In the genomic region with DNA sequence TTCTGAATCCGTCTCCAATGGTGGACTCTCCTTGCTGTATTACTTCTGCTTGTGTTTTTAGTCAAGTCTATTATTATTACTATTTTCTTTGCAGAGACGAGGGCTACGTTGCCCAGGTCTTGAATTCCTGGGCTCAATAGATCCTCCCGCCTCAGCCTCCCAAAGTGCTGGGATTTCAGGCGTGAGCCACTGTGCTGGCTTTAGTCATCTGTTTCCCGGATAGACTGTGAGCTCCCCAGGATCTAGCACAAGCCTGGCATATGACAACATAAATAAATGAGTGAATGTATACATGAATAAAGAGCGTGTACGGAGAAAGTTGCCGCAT, we compare ENCODE assay signal across 8 cellular contexts. TPM values are rescaled to one million over a fixed set of nuclear protein-coding genes. Genes with fewer than 3 reads are reported as not detected.
A peak's percentile ranks its signal among the peaks of the same experiment; 100 is the strongest.
DNase-seq lines count a peak whose midpoint lies in the region; ATAC-seq, FAIRE-seq and TF ChIP-seq lines count a peak whose summit lies in the region.

No MANE protein-coding gene starts in this region.

- H3K9me3 ChIP-seq in A549 (no peaks in the 10 kb centered on the region), HAP-1 (no peaks in the 10 kb centered on the region), tibial artery (no peaks in the 10 kb centered on the region)

- no peaks in the 10 kb centered on the region for H3K9me3 Mint-ChIP-seq in activated T-helper 2 cell treated with anti-CD3 and anti-CD28 coated beads, Interferon-gamma antibody, Interleukin-2, Interleukin-4, amounts not matched to agents 10 μg/mL and 5 μg/mL and 100 μg/mL, durations not matched to agents 14 hours and 24 hours and 36 hours

- H3K36me3 ChIP-seq in HAP-1 (replicated peaks) = peaks cover 8% of the 10 kb centered on the region
- H3K36me3 ChIP-seq in kidney epithelial cell (ENCODE audit: control insufficient read depth, insufficient read depth, low read length) = no peaks in the 10 kb centered on the region
- no peaks in the 10 kb centered on the region for H3K36me3 ChIP-seq in tibial artery

- no peak for FAIRE-seq in A549 (lab: Jason Lieb, UNC)

- POLR2A ChIA-PET in A549 (lab: Yijun Ruan, JAX) = interaction anchor here (0.6 to 1.8 kb wide), 10 partner anchors 11 to 146 kb away, joined by 3 to 10 read pairs (median 4); a partner anchor contains a TSS

- TF ChIP-seq RAD21 in A549 (conservative IDR thresholded peaks at IDR 0.05 in 1 of 2, IDR thresholded peaks at IDR 0.05 in 1 of 2) = no peak

- in situ Hi-C loops in HAP-1 (cut with MboI; ENCODE audit: low sequenced_read_pairs) = no loop called here

- TF ChIP-seq POLR2A in A549 (IDR thresholded peaks at IDR 0.05; ENCODE audit: low read length) = no peak

- H3K4me3 ChIP-seq in A549 = peak overlapping the region; percentile 99
- H3K4me3 ChIP-seq in HAP-1 = peak overlapping the region; percentile 85
- peak overlapping the region; percentile 95 for H3K4me3 ChIP-seq in kidney epithelial cell (ENCODE audit: low read depth, low read length)
- peak overlapping the region; percentile 83 to 91 for H3K4me3 ChIP-seq in tibial artery

- peak overlapping the region; percentile 97 for H3K27ac Mint-ChIP-seq in activated T-helper 2 cell treated with anti-CD3 and anti-CD28 coated beads, Interferon-gamma antibody, Interleukin-2, Interleukin-4, amounts not matched to agents 10 μg/mL and 5 μg/mL and 100 μg/mL, durations not matched to agents 14 hours and 24 hours and 36 hours

- intact Hi-C loops in activated T-helper 2 cell treated with anti-CD3 and anti-CD28 coated beads, Interferon-gamma antibody, Interleukin-2, Interleukin-4, amounts not matched to agents 10 μg/mL and 5 μg/mL and 100 μg/mL, durations not matched to agents 14 hours and 24 hours and 36 hours (cut with micrococcal nuclease) = loop anchor here (1.0 to 5.0 kb wide), 5 partner anchors 20 to 581 kb away; a partner anchor contains a TSS
- intact Hi-C loops in tibial artery (cut with DNase I; ENCODE audit: low total_unique reads) = loop anchor here (2.0 kb wide), 1 partner anchor 19 kb away; a partner anchor contains a TSS

- H3K27me3 ChIP-seq in HAP-1 (ENCODE audit: low read depth) (no peaks in the 10 kb centered on the region), kidney epithelial cell (ENCODE audit: control insufficient read depth, insufficient read depth, low read length) (no peaks in the 10 kb centered on the region), tibial artery (no peaks in the 10 kb centered on the region)

- H3K4me3 Mint-ChIP-seq in activated T-helper 2 cell treated with anti-CD3 and anti-CD28 coated beads, Interferon-gamma antibody, Interleukin-2, Interleukin-4, amounts not matched to agents 10 μg/mL and 5 μg/mL and 100 μg/mL, durations not matched to agents 14 hours and 24 hours and 36 hours (ENCODE audit: low read depth) = peak overlapping the region; percentile 100

- H3K27ac ChIP-seq in A549 (peak overlapping the region; percentile 71 to 93), tibial artery (peak overlapping the region; percentile 69 to 79)

- DNase-seq in A549 (ENCODE audit: low read depth in 1 of 2, low spot score in 1 of 2) (no peak), HAP-1 (ENCODE audit: low spot score in 2 of 2) (no peak), kidney epithelial cell (ENCODE audit: low read depth) (no peak), tibial artery (no peak), NCI-H2171 treated with DMSO at 0.1 percent for 48 hours (lab: John Stamatoyannopoulos, UW) (no peak), LoVo (ENCODE audit: low spot score) (no peak)
- DNase-seq in activated T-helper 2 cell treated with anti-CD3 and anti-CD28 coated beads, Interferon-gamma antibody, Interleukin-2, Interleukin-4, amounts not matched to agents 10 μg/mL and 5 μg/mL and 100 μg/mL, durations not matched to agents 14 hours and 24 hours and 36 hours (ENCODE audit: low spot score) = no peak
- DNase-seq in activated effector memory CD4-positive, alpha-beta T cell treated with Interleukin-2 at 50 U/mL for 16 hours = no peak

- TF ChIP-seq EP300 in A549 (IDR thresholded peaks at IDR 0.05) = no peak

- 25% methylated on average over 9 of the region's 9 CpGs for WGBS in A549 (ENCODE audit: missing lambda C conversion rate)

- H3K4me2 ChIP-seq in A549 = peak overlapping the region; percentile 64

- peaks cover 6% of the 10 kb centered on the region for H3K36me3 Mint-ChIP-seq in activated T-helper 2 cell treated with anti-CD3 and anti-CD28 coated beads, Interferon-gamma antibody, Interleukin-2, Interleukin-4, amounts not matched to agents 10 μg/mL and 5 μg/mL and 100 μg/mL, durations not matched to agents 14 hours and 24 hours and 36 hours (ENCODE audit: low read depth)

- H3K27me3 Mint-ChIP-seq in activated T-helper 2 cell treated with anti-CD3 and anti-CD28 coated beads, Interferon-gamma antibody, Interleukin-2, Interleukin-4, amounts not matched to agents 10 μg/mL and 5 μg/mL and 100 μg/mL, durations not matched to agents 14 hours and 24 hours and 36 hours (ENCODE audit: low read depth) = no peaks in the 10 kb centered on the region

- no peak for TF ChIP-seq CTCF in A549 (IDR thresholded peaks at IDR 0.05)
- TF ChIP-seq CTCF in kidney epithelial cell (IDR thresholded peaks at IDR 0.05; ENCODE audit: insufficient read depth, low read length, poor library complexity, severe bottlenecking) = no peak
- no peak for TF ChIP-seq CTCF in tibial artery (IDR thresholded peaks at IDR 0.05)

- CTCF ChIA-PET in A549 (lab: Yijun Ruan, JAX) = interaction anchor here (0.6 to 7.8 kb wide), 19 partner anchors 9 to 147 kb away, joined by 3 to 51 read pairs (median 4); a partner anchor contains a TSS

- H3K4me1 ChIP-seq in A549 (peaks cover 14% of the 10 kb centered on the region), HAP-1 (peaks cover 27% of the 10 kb centered on the region), tibial artery (peaks cover 0 to 28% (median 20%) of the 10 kb centered on the region in 4 donors)

- H3K4me1 Mint-ChIP-seq in activated T-helper 2 cell treated with anti-CD3 and anti-CD28 coated beads, Interferon-gamma antibody, Interleukin-2, Interleukin-4, amounts not matched to agents 10 μg/mL and 5 μg/mL and 100 μg/mL, durations not matched to agents 14 hours and 24 hours and 36 hours (ENCODE audit: low read depth) = peaks cover 24% of the 10 kb centered on the region

- peak; percentile 75 to 76 for ATAC-seq in A549

TF ChIP-seq in A549, 52 proteins besides CTCF, POLR2A, EP300 and RAD21:
- TF ChIP-seq RFX5 (IDR thresholded peaks at IDR 0.05) (peak; percentile 53; the same call in 1 of the 2 replicates), CHD4 (IDR thresholded peaks at IDR 0.05; ENCODE audit: borderline replicate concordance) (no peak)

RNA-seq across cellular contexts. Expression of a gene that starts 0.4 kb away (rescaled TPM):
- polyA plus RNA-seq in A549 (2011; rRNA removed) (74.7 and 104 TPM in 2 replicates), A549 (2017; fragmentation: RNase III; extraction: RNeasy Plus Mini Kit Qiagen cat#74134 plus additional on column Dnase treatment) (97.9 to 104 TPM (median 103 TPM) in 3 replicates)
- polyA plus RNA-seq in A549 (2012; cell fraction: cytosol; rRNA removed) = 25.4 and 28.7 TPM in 2 replicates
- polyA plus RNA-seq in A549 (2012; cell fraction: nucleus; rRNA removed) = 21.8 and 22.8 TPM in 2 replicates
- polyA minus RNA-seq in A549 (2011; rRNA and poly(A)+ RNA removed) = 35.0 and 48.8 TPM in 2 replicates
- total RNA-seq in activated T-helper 2 cell treated with anti-CD3 and anti-CD28 coated beads, Interferon-gamma antibody, Interleukin-2, Interleukin-4, amounts not matched to agents 10 μg/mL and 5 μg/mL and 100 μg/mL, durations not matched to agents 14 hours and 24 hours and 36 hours = 75.2 and 83.9 TPM in 2 replicates
- 16.2 and 20.5 TPM in 2 replicates for total RNA-seq in kidney epithelial cell

RNA-seq across cellular contexts. Expression of a gene that starts 19.8 kb away (rescaled TPM):
- polyA plus RNA-seq in A549 (2011; rRNA removed) = 18.0 and 26.2 TPM in 2 replicates
- 10.5 and 10.7 TPM in 2 replicates for polyA plus RNA-seq in A549 (2012; cell fraction: cytosol; rRNA removed)
- 3.0 and 4.7 TPM in 2 replicates for polyA plus RNA-seq in A549 (2012; cell fraction: nucleus; rRNA removed)
- polyA plus RNA-seq in A549 (2017; fragmentation: RNase III; extraction: RNeasy Plus Mini Kit Qiagen cat#74134 plus additional on column Dnase treatment) = 18.5 to 23.8 TPM (median 22.6 TPM) in 3 replicates
- polyA minus RNA-seq in A549 (2011; rRNA and poly(A)+ RNA removed) = 3.1 and 3.4 TPM in 2 replicates
- total RNA-seq in activated T-helper 2 cell treated with anti-CD3 and anti-CD28 coated beads, Interferon-gamma antibody, Interleukin-2, Interleukin-4, amounts not matched to agents 10 μg/mL and 5 μg/mL and 100 μg/mL, durations not matched to agents 14 hours and 24 hours and 36 hours = 28.1 and 29.1 TPM in 2 replicates
- total RNA-seq in kidney epithelial cell = 23.1 and 24.5 TPM in 2 replicates
